8 cellular contexts compared by ENCODE assay signal in genomic region chr17:20156196-20157077, GRCh38.
A peak's percentile ranks its signal among the peaks of the same experiment; 100 is the strongest.
DNase-seq lines count a peak whose midpoint lies in the region; ATAC-seq and TF ChIP-seq lines count a peak whose summit lies in the region.

No MANE protein-coding gene starts in this region.

- H3K9me3 Mint-ChIP-seq in activated CD4-positive, alpha-beta memory T cell treated with anti-CD3 and anti-CD28 coated beads, Interleukin-2, amount 10 ng/mL, durations not matched to agents 7 days and 5 days = no peaks in the 10 kb centered on the region

- H2AK5ac ChIP-seq in IMR-90 (ENCODE audit: low read depth, low read length) = no peak overlapping the region

- peak overlapping the region; percentile 85 for H3K56ac ChIP-seq in IMR-90 (ENCODE audit: extremely low read depth, insufficient read depth, low read length)

- in situ Hi-C loops in IMR-90 (cut with MboI; ENCODE audit: low sequenced_read_pairs) = no loop called here

- DNase-seq in GM06990 (ENCODE audit: extremely low read depth, insufficient read length) = peak; percentile 65
- DNase-seq in IMR-90 = peak; percentile 25
- DNase-seq in activated CD4-positive, alpha-beta memory T cell treated with anti-CD3 and anti-CD28 coated beads, Interleukin-2, amount 10 ng/mL, durations not matched to agents 7 days and 5 days = no peak
- peak; percentile 3 to 27 for DNase-seq in foreskin fibroblast
- DNase-seq in SIG-M5 treated with dmso at 0.1 percent for 504 hours (lab: John Stamatoyannopoulos, UW; ENCODE audit: unreplicated experiment) = no peak
- no peak for DNase-seq in SKM-1 treated with dmso at 0.1 percent for 144 hours (lab: John Stamatoyannopoulos, UW; ENCODE audit: unreplicated experiment)

- H4K5ac ChIP-seq in IMR-90 (ENCODE audit: low read depth, low read length) = peak overlapping the region; percentile 46

- POLR2A ChIA-PET in IMR-90 (lab: Charles Lee; ENCODE audit: unreplicated experiment) = no interaction called here
- POLR2A ChIA-PET in activated CD4-positive, alpha-beta memory T cell treated with anti-CD3 and anti-CD28 coated beads, Interleukin-2, amount 10 ng/mL, durations not matched to agents 7 days and 5 days (lab: Charles Lee) = interaction anchor here (0.6 to 1.4 kb wide), 2 partner anchors 13 to 179 kb away, joined by 3 to 7 read pairs; partner anchors contain the start of gene AKAP10

- no peak; the same call in 1 of the 2 replicates for TF ChIP-seq POLR2A in IMR-90 (IDR thresholded peaks at IDR 0.05; ENCODE audit: low read depth, low read length)

- peaks cover 17 to 37% of the 10 kb centered on the region in 2 experiments for H3K79me1 ChIP-seq in IMR-90 (ENCODE audit: low read depth in 1 of 2, low read length in 2 of 2)

- H4K91ac ChIP-seq in IMR-90 (ENCODE audit: insufficient read depth, low read depth, low read length) = peak overlapping the region; percentile 63

- H3K9ac ChIP-seq in IMR-90 (ENCODE audit: low read depth, low read length) = peak overlapping the region; percentile 87

- peak overlapping the region; percentile 44 for H2AK9ac ChIP-seq in IMR-90 (replicated peaks; ENCODE audit: low read depth, low read length, poor library complexity)

- H2AFZ ChIP-seq in IMR-90 (replicated peaks; ENCODE audit: low read length, poor library complexity) (peak overlapping the region; percentile 90), neuron (ENCODE audit: low read depth, low read length) (peak overlapping the region; percentile 70)

- peak overlapping the region; percentile 88 for H3K27ac ChIP-seq in IMR-90 (ENCODE audit: insufficient read depth, low read length)

- 0% methylated on average over 32 of the region's 73 CpGs; no CpG with 5 or more reads in 1 of the 2 experiments for WGBS in IMR-90 (ENCODE audit: extremely low coverage in 2 of 2, insufficient read length in 1 of 2), 2 experiments

- peaks cover 26% of the 10 kb centered on the region for H4K20me1 ChIP-seq in IMR-90 (ENCODE audit: insufficient read depth, low read length)

- peak overlapping the region; percentile 79 for H3K18ac ChIP-seq in IMR-90 (ENCODE audit: low read depth, low read length)

- TF ChIP-seq RAD21 in IMR-90 (IDR thresholded peaks at IDR 0.05; ENCODE audit: low read length) = no peak

- no peak for TF ChIP-seq CTCF in GM06990 (IDR thresholded peaks at IDR 0.05; ENCODE audit: insufficient read depth, low read length, poor library complexity, severe bottlenecking)
- no peak for TF ChIP-seq CTCF in IMR-90 (conservative IDR thresholded peaks at IDR 0.05; ENCODE audit: low read depth, low read length)
- TF ChIP-seq CTCF in foreskin fibroblast (IDR thresholded peaks at IDR 0.05; ENCODE audit: low read depth, low read length) = no peak

- H3K14ac ChIP-seq in IMR-90 (replicated peaks; ENCODE audit: low read depth, low read length) = peak overlapping the region; percentile 81

- H2BK5ac ChIP-seq in IMR-90 (ENCODE audit: low read depth, low read length, poor library complexity, severe bottlenecking) = peak overlapping the region; percentile 57

- peak overlapping the region; percentile 11; the same call in 2 of the 3 replicates for H2BK15ac ChIP-seq in IMR-90 (ENCODE audit: low read depth, low read length)

- CTCF ChIA-PET in IMR-90 (lab: Yijun Ruan, JAX) = interaction anchor here (0.6 kb wide), 1 partner anchor 23 kb away, joined by 4 read pairs; no protein-coding TSS in a partner anchor
- CTCF ChIA-PET in activated CD4-positive, alpha-beta memory T cell treated with anti-CD3 and anti-CD28 coated beads, Interleukin-2, amount 10 ng/mL, durations not matched to agents 7 days and 5 days (lab: Charles Lee) = interaction anchor here (0.6 kb wide), 1 partner anchor 1059 kb away, joined by 3 read pairs; no protein-coding TSS in a partner anchor

- H3K4ac ChIP-seq in IMR-90 (ENCODE audit: low read depth, low read length) = peak overlapping the region; percentile 65

- peaks cover 4% of the 10 kb centered on the region for H3K4me1 Mint-ChIP-seq in activated CD4-positive, alpha-beta memory T cell treated with anti-CD3 and anti-CD28 coated beads, Interleukin-2, amount 10 ng/mL, durations not matched to agents 7 days and 5 days

- H3K36me3 Mint-ChIP-seq in activated CD4-positive, alpha-beta memory T cell treated with anti-CD3 and anti-CD28 coated beads, Interleukin-2, amount 10 ng/mL, durations not matched to agents 7 days and 5 days (ENCODE audit: low read depth) = no peaks in the 10 kb centered on the region

- H3K27ac Mint-ChIP-seq in activated CD4-positive, alpha-beta memory T cell treated with anti-CD3 and anti-CD28 coated beads, Interleukin-2, amount 10 ng/mL, durations not matched to agents 7 days and 5 days = no peak overlapping the region

- intact Hi-C loops in IMR-90 (cut with micrococcal nuclease) = loop anchor here (5.0 kb wide), 1 partner anchor 71 kb away; no protein-coding TSS in a partner anchor

- BruUV-seq in IMR-90 (replicated peaks; lab: Mats Ljungman, UMichigan) = no TSS peak

- ATAC-seq in GM21576 (IDR thresholded peaks at IDR 0.05; ENCODE audit: unreplicated experiment) = peak; percentile 24
- peak; percentile 52 for ATAC-seq in IMR-90 (ENCODE audit: low read depth)

- no peak overlapping the region for H2BK20ac ChIP-seq in IMR-90 (ENCODE audit: low read depth, low read length)

- H2BK120ac ChIP-seq in IMR-90 (ENCODE audit: low read depth, low read length) = peak overlapping the region; percentile 69

- peaks cover 15% of the 10 kb centered on the region for H3K27me3 Mint-ChIP-seq in activated CD4-positive, alpha-beta memory T cell treated with anti-CD3 and anti-CD28 coated beads, Interleukin-2, amount 10 ng/mL, durations not matched to agents 7 days and 5 days

- H3K4me3 Mint-ChIP-seq in activated CD4-positive, alpha-beta memory T cell treated with anti-CD3 and anti-CD28 coated beads, Interleukin-2, amount 10 ng/mL, durations not matched to agents 7 days and 5 days = peak overlapping the region; percentile 78

- peak overlapping the region; percentile 76 for H3K23ac ChIP-seq in IMR-90 (ENCODE audit: low read depth, low read length)

- H3K36me3 ChIP-seq in GM06990 (ENCODE audit: control insufficient read depth, insufficient read depth, low read length) (no peaks in the 10 kb centered on the region), IMR-90 (ENCODE audit: control insufficient read depth, insufficient read depth, low read length) (no peaks in the 10 kb centered on the region), neuron (ENCODE audit: insufficient read depth, low read length) (no peaks in the 10 kb centered on the region)

- H3K27me3 ChIP-seq in GM06990 (replicated peaks; ENCODE audit: control insufficient read depth, insufficient read depth, low read length) = no peaks in the 10 kb centered on the region
- no peaks in the 10 kb centered on the region for H3K27me3 ChIP-seq in IMR-90 (ENCODE audit: control insufficient read depth, insufficient read depth, low read length)
- H3K27me3 ChIP-seq in neuron (ENCODE audit: insufficient read depth, low read length) = peaks cover 9% of the 10 kb centered on the region

- dilution Hi-C loops in IMR-90 (cut with HindIII; ENCODE audit: low sequenced_read_pairs, unreplicated experiment) = no loop called here

- H3K9me3 ChIP-seq in IMR-90 (ENCODE audit: control insufficient read depth, insufficient read depth, low read length) (no peaks in the 10 kb centered on the region), neuron (ENCODE audit: low read length) (no peaks in the 10 kb centered on the region)

- H3K4me2 ChIP-seq in IMR-90 (ENCODE audit: low read depth, low read length) = peak overlapping the region; percentile 89

- H3K9me1 ChIP-seq in IMR-90 (ENCODE audit: insufficient read depth, low read length) = peaks cover 21% of the 10 kb centered on the region

- peak overlapping the region; percentile 59 to 87; a peak in 3 of 4 replicates for H4K8ac ChIP-seq in IMR-90 (ENCODE audit: low read depth in 2 of 2, low read length in 2 of 2)

- peak overlapping the region; percentile 77 for H3K4me3 ChIP-seq in GM06990 (replicated peaks; ENCODE audit: low read depth, low read length)
- peak overlapping the region; percentile 97 for H3K4me3 ChIP-seq in IMR-90 (ENCODE audit: insufficient read depth, low read depth, low read length)
- peak overlapping the region; percentile 51 to 65 for H3K4me3 ChIP-seq in foreskin fibroblast (ENCODE audit: low read depth in 1 of 2, low read length in 2 of 2)
- H3K4me3 ChIP-seq in neuron (ENCODE audit: low read length) = peak overlapping the region; percentile 78

- H3K4me1 ChIP-seq in IMR-90 (ENCODE audit: control insufficient read depth, insufficient read depth, low read length) = peaks cover 2% of the 10 kb centered on the region
- peaks cover 13% of the 10 kb centered on the region for H3K4me1 ChIP-seq in neuron (ENCODE audit: insufficient read depth, low read length)

TF ChIP-seq in IMR-90, 13 proteins besides CTCF, POLR2A, EP300 and RAD21:
- TF ChIP-seq BHLHE40 (IDR thresholded peaks at IDR 0.05; ENCODE audit: low read depth, low read length) = peak; percentile 9; the same call in 1 of the 2 replicates
- TF ChIP-seq USF2 (IDR thresholded peaks at IDR 0.05; ENCODE audit: low read depth, low read length) = peak; percentile 61
- TF ChIP-seq CEBPB (IDR thresholded peaks at IDR 0.05; ENCODE audit: low read depth, low read length) = peak; percentile 82
- no peak for TF ChIP-seq SMC3 (IDR thresholded peaks at IDR 0.05; ENCODE audit: low read depth, low read length)

Comparison
In these comparisons a context has a peak if more than half of its experiments do, and no peak if none do; other contexts are left out.
1. DNase-seq: peak in GM06990 (single experiment), IMR-90 (single experiment) and foreskin fibroblast (2 of 2); none in activated CD4-positive, alpha-beta memory T cell treated with anti-CD3 and anti-CD28 coated beads, Interleukin-2, amount 10 ng/mL, durations not matched to agents 7 days and 5 days (single experiment), SIG-M5 treated with dmso at 0.1 percent for 504 hours (single experiment) and SKM-1 treated with dmso at 0.1 percent for 144 hours (single experiment).
2. Peak in every context shown above with its lines, with median percentiles within 50 percentile points of each other: H3K4me3 ChIP-seq.